Comparison of ENCODE assay signal across 8 cellular contexts in the genomic region with DNA sequence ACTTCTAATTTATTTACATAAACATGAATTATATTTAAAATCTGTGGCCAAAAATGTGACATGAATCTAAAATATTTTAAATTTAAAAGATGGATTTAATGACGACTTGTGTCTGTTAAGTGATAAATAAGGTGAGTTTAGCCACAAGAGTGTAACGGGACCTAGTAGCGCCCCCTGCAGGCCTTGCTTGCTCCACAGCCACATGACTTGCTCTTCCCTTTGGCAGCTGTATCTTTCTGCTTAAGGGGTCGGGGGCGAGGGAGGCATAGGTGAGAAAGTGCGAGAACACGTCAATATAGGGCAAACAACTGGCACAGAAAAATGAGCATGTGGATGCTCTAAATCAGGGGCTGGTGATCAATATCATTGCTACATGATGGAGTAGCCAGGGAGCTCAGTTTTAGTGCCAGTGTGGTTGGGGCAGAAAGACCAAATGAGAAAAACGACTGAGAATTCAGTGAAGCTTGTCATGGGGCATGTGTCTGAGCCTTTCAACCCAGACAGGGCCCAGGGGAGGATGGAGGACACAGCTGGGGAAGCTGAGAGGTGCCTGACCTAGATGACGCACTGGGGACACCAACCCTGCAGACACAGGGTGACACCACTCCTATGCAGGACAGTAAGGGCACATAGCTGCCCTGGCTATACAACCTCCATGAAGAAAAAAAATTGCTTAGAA. TPM values are rescaled to one million over a fixed set of nuclear protein-coding genes. Genes with fewer than 3 reads are reported as not detected.
A peak's percentile ranks its signal among the peaks of the same experiment; 100 is the strongest.
DNase-seq lines count a peak whose midpoint lies in the region; ATAC-seq, FAIRE-seq and TF ChIP-seq lines count a peak whose summit lies in the region.

No MANE protein-coding gene starts in this region.

- no peaks in the 10 kb centered on the region for H4K20me1 ChIP-seq in OCI-LY1 (ENCODE audit: insufficient read depth, low read length)

- TF ChIP-seq POLR2A in A549 (IDR thresholded peaks at IDR 0.05; ENCODE audit: low read length): no peak
- TF ChIP-seq POLR2A in heart left ventricle (IDR thresholded peaks at IDR 0.05): no peak
- no peak for TF ChIP-seq POLR2A in spleen (IDR thresholded peaks at IDR 0.05)

- DNase-seq in A549 (ENCODE audit: low read depth in 1 of 2, low spot score in 1 of 2) (peak; percentile 27 to 66), GM13976 (ENCODE audit: low spot score) (peak; percentile 50), heart left ventricle (peak in 4 of 5 donors; percentile 44 to 71 (median 48)), spleen (peak; percentile 86)
- DNase-seq in activated T-helper 1 cell treated with anti-CD3 and anti-CD28 coated beads, Interleukin-2, amount 50 U/mL, for 16 hours (ENCODE audit: low read depth in 1 of 2, low spot score in 1 of 2): peak; percentile 52 to 57

- in situ Hi-C loops in GM13976 (cut with MboI; ENCODE audit: low sequenced_read_pairs, unreplicated experiment): no loop called here

- H3K27me3 ChIP-seq in OCI-LY1 (ENCODE audit: insufficient read depth, low read length) (no peaks in the 10 kb centered on the region), heart left ventricle (no peaks in the 10 kb centered on the region), spleen (replicated peaks in 1 of 7) (no peaks in the 10 kb centered on the region)

- ATAC-seq in A549 (peak; percentile 62 to 87; a peak in 4 of 6 replicates), heart left ventricle (no peak), GM19455 (IDR thresholded peaks at IDR 0.05; ENCODE audit: unreplicated experiment) (no peak), GM19023 (IDR thresholded peaks at IDR 0.05; ENCODE audit: unreplicated experiment) (no peak)

- POLR2A ChIA-PET in A549 (lab: Yijun Ruan, JAX): no interaction called here

- H3K9me2 ChIP-seq in OCI-LY1 (ENCODE audit: low read depth, low read length): no peaks in the 10 kb centered on the region

- WGBS in A549 (ENCODE audit: missing lambda C conversion rate): 55% methylated on average over 9 of the region's 9 CpGs
- 64 to 72% (median 70%) methylated on average over 9 of the region's 9 CpGs for WGBS in heart left ventricle, 4 donors
- WGBS in spleen, 5 donors: 71 to 81% (median 74%) methylated on average over 9 of the region's 9 CpGs

- no peaks in the 10 kb centered on the region for H3F3A ChIP-seq in OCI-LY1 (ENCODE audit: insufficient read depth, low read length)

- peaks cover 92% of the 10 kb centered on the region for H3K36me3 ChIP-seq in OCI-LY1 (ENCODE audit: insufficient read depth, low read length)
- peaks cover 0 to 97% (median 89%) of the 10 kb centered on the region in 9 donors for H3K36me3 ChIP-seq in heart left ventricle
- H3K36me3 ChIP-seq in spleen: peaks cover 4 to 97% (median 42%) of the 10 kb centered on the region in 6 donors

- no peaks in the 10 kb centered on the region for H3K9me3 ChIP-seq in A549
- H3K9me3 ChIP-seq in OCI-LY1 (ENCODE audit: low read length): no peaks in the 10 kb centered on the region
- no peaks in the 10 kb centered on the region for H3K9me3 ChIP-seq in heart left ventricle
- no peaks in the 10 kb centered on the region for H3K9me3 ChIP-seq in spleen

- TF ChIP-seq RAD21 in A549 (conservative IDR thresholded peaks at IDR 0.05 in 1 of 2, IDR thresholded peaks at IDR 0.05 in 1 of 2): peak in 1 of 2 experiments; percentile 12; a peak in 1 of 5 replicates

- no peaks in the 10 kb centered on the region for H3K79me2 ChIP-seq in OCI-LY1 (ENCODE audit: insufficient read depth, low read length)

- peak; percentile 61 for TF ChIP-seq CTCF in A549 (IDR thresholded peaks at IDR 0.05)
- TF ChIP-seq CTCF in GM13976 (IDR thresholded peaks at IDR 0.05; ENCODE audit: borderline replicate concordance, control extremely low read depth, extremely low read depth, insufficient read depth, missing control alignments): peak; percentile 65
- peak; percentile 97 for TF ChIP-seq CTCF in OCI-LY1 (IDR thresholded peaks at IDR 0.05; ENCODE audit: low read length)
- TF ChIP-seq CTCF in heart left ventricle (IDR thresholded peaks at IDR 0.05): peak; percentile 36 to 65 (median 54)
- TF ChIP-seq CTCF in spleen (IDR thresholded peaks at IDR 0.05 in 8 of 11, conservative IDR thresholded peaks at IDR 0.05 in 3 of 11): peak; percentile 16 to 72 (median 58)

- CTCF ChIA-PET in A549 (lab: Yijun Ruan, JAX): interaction anchor here (0.7 to 3.6 kb wide), 17 partner anchors 8 to 415 kb away, joined by 3 to 16 read pairs (median 4); no protein-coding TSS in a partner anchor

- H3K27ac ChIP-seq in A549 (no peak overlapping the region), OCI-LY1 (ENCODE audit: low read depth, low read length, poor library complexity, severe bottlenecking) (no peak overlapping the region), heart left ventricle (no peak overlapping the region), spleen (no peak overlapping the region)

- no peak overlapping the region for H3K4me3 ChIP-seq in A549
- H3K4me3 ChIP-seq in OCI-LY1 (ENCODE audit: low read depth, low read length, poor library complexity, severe bottlenecking): no peak overlapping the region
- no peak overlapping the region for H3K4me3 ChIP-seq in heart left ventricle
- no peak overlapping the region for H3K4me3 ChIP-seq in spleen

- H2AFZ ChIP-seq in OCI-LY1 (ENCODE audit: low read length): no peak overlapping the region

- no peak overlapping the region for H3K4me2 ChIP-seq in A549
- H3K4me2 ChIP-seq in OCI-LY1 (ENCODE audit: low read length): no peak overlapping the region

- no peak overlapping the region for H3K9ac ChIP-seq in OCI-LY1 (ENCODE audit: low read length)

- TF ChIP-seq EP300 in A549 (IDR thresholded peaks at IDR 0.05): no peak

- no peak for FAIRE-seq in A549 (lab: Jason Lieb, UNC)

- intact Hi-C loops in heart left ventricle (cut with DNase I): no loop called here
- intact Hi-C loops in spleen (cut with DNase I; ENCODE audit: low total_unique reads): no loop called here

- H3K4me1 ChIP-seq in A549: no peaks in the 10 kb centered on the region
- H3K4me1 ChIP-seq in OCI-LY1 (ENCODE audit: insufficient read depth, low read length, severe bottlenecking): no peaks in the 10 kb centered on the region
- no peaks in the 10 kb centered on the region for H3K4me1 ChIP-seq in heart left ventricle
- no peaks in the 10 kb centered on the region for H3K4me1 ChIP-seq in spleen

TF ChIP-seq in A549, 52 proteins besides CTCF, POLR2A, EP300 and RAD21:
- TF ChIP-seq, protein P1, sequence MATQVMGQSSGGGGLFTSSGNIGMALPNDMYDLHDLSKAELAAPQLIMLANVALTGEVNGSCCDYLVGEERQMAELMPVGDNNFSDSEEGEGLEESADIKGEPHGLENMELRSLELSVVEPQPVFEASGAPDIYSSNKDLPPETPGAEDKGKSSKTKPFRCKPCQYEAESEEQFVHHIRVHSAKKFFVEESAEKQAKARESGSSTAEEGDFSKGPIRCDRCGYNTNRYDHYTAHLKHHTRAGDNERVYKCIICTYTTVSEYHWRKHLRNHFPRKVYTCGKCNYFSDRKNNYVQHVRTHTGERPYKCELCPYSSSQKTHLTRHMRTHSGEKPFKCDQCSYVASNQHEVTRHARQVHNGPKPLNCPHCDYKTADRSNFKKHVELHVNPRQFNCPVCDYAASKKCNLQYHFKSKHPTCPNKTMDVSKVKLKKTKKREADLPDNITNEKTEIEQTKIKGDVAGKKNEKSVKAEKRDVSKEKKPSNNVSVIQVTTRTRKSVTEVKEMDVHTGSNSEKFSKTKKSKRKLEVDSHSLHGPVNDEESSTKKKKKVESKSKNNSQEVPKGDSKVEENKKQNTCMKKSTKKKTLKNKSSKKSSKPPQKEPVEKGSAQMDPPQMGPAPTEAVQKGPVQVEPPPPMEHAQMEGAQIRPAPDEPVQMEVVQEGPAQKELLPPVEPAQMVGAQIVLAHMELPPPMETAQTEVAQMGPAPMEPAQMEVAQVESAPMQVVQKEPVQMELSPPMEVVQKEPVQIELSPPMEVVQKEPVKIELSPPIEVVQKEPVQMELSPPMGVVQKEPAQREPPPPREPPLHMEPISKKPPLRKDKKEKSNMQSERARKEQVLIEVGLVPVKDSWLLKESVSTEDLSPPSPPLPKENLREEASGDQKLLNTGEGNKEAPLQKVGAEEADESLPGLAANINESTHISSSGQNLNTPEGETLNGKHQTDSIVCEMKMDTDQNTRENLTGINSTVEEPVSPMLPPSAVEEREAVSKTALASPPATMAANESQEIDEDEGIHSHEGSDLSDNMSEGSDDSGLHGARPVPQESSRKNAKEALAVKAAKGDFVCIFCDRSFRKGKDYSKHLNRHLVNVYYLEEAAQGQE (IDR thresholded peaks at IDR 0.05): no peak
- TF ChIP-seq RFX5 (IDR thresholded peaks at IDR 0.05) (no peak), SMC3 (IDR thresholded peaks at IDR 0.05) (0 out of 3 replicates have a peak, but pooled peaks have one; percentile 23)

RNA-seq across cellular contexts. Expression of gene PAXIP1, which starts 49.8 kb away (rescaled TPM):
- polyA plus RNA-seq in A549 (2011; rRNA removed) (15.7 and 18.3 TPM in 2 replicates), A549 (2017; fragmentation: RNase III; extraction: RNeasy Plus Mini Kit Qiagen cat#74134 plus additional on column Dnase treatment) (15.2 to 15.5 TPM (median 15.3 TPM) in 3 replicates), heart left ventricle (1 to 10 TPM; 3.5 to 4.2 TPM), spleen (1 to 10 TPM; 2.7 to 6.1 (median 2.7) TPM)
- polyA plus RNA-seq in A549 (2012; cell fraction: cytosol; rRNA removed): 17.3 and 22.2 TPM in 2 replicates
- 21.5 and 28.4 TPM in 2 replicates for polyA plus RNA-seq in A549 (2012; cell fraction: nucleus; rRNA removed)
- 6.8 and 9.7 TPM in 2 replicates for polyA minus RNA-seq in A549 (2011; rRNA and poly(A)+ RNA removed)
- total RNA-seq in heart left ventricle (1 to 10 TPM; 4.2 to 7.8 (median 5.5) TPM), spleen (10 to 100 TPM; 10.7 to 15.0 (median 13.6) TPM)

Comparison
In these comparisons a context has a peak if more than half of its experiments do, and no peak if none do; other contexts are left out.
1. ATAC-seq: peak in A549 (2 of 2); none in heart left ventricle (0 of 4), GM19455 (single experiment) and GM19023 (single experiment).
2. Peak in every context shown above with its lines, with median percentiles within 50 percentile points of each other: DNase-seq and CTCF ChIP-seq.